In the genomic region with DNA sequence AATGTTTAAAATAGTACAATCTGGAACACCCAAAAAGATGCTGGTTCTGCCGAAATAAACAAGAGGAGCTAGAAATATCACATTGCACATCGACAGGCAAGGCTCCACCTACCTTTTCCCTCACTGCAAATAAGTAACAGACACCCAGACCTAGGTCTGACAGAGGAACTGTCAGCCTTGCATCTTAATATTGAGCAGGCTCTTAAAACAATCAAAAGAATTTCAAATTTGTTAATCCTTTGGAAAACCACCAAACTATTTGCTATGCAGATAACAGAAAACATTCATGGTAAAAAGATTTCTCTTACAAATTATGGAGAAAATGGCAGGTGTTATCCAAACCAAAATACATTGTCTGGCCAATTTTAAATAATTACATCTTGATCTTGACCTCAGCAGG, we compare ENCODE assay signal across 15 cellular contexts.
DNase-seq lines count a peak whose midpoint lies in the region; ATAC-seq and TF ChIP-seq lines count a peak whose summit lies in the region.
"Had no signal": no experiment of that assay in that cellular context is flagged by ENCODE, and none has a peak within 500 bp of the region (broad histone marks: within the 10 kb centered on the region; RNA-seq: fewer than 3 reads in every experiment).

No MANE protein-coding gene starts in this region.

- H3K4me1 Mint-ChIP-seq in stimulated activated naive B cell treated with anti-CD40 and anti-IgM and Interleukin-4, amounts not matched to agents 10 μg/mL and 1 μg/mL and 100 μg/mL, for 72 hours = no peaks in the 10 kb centered on the region

- no peaks in the 10 kb centered on the region for H3K36me3 Mint-ChIP-seq in stimulated activated naive B cell treated with anti-CD40 and anti-IgM and Interleukin-4, amounts not matched to agents 10 μg/mL and 1 μg/mL and 100 μg/mL, for 72 hours

- no peaks in the 10 kb centered on the region for H3K9me3 Mint-ChIP-seq in stimulated activated naive B cell treated with anti-CD40 and anti-IgM and Interleukin-4, amounts not matched to agents 10 μg/mL and 1 μg/mL and 100 μg/mL, for 72 hours

- TF ChIP-seq POLR2A in gastrocnemius medialis (IDR thresholded peaks at IDR 0.05) (no peak), upper lobe of left lung (IDR thresholded peaks at IDR 0.05) (no peak)

- H3K36me3 ChIP-seq in gastrocnemius medialis = no peaks in the 10 kb centered on the region
- no peaks in the 10 kb centered on the region for H3K36me3 ChIP-seq in upper lobe of left lung

- in situ Hi-C loops in gastrocnemius medialis (cut with MboI; ENCODE audit: low sequenced_read_pairs in 4 of 4) = no loop called here

- WGBS in upper lobe of left lung, 2 donors = 47 to 66% methylated on average over 2 of the region's 2 CpGs

- no peak overlapping the region for H3K27ac Mint-ChIP-seq in stimulated activated naive B cell treated with anti-CD40 and anti-IgM and Interleukin-4, amounts not matched to agents 10 μg/mL and 1 μg/mL and 100 μg/mL, for 72 hours
- H3K27ac Mint-ChIP-seq: IgD-negative memory B cell had no signal

- H3K27me3 ChIP-seq in gastrocnemius medialis (no peaks in the 10 kb centered on the region), upper lobe of left lung (no peaks in the 10 kb centered on the region)

- peak overlapping the region in 3 of 4 donors; percentile 12 to 56 (median 38) for H3K27ac ChIP-seq in gastrocnemius medialis
- H3K27ac ChIP-seq in upper lobe of left lung = no peak overlapping the region
- H3K27ac ChIP-seq: C4-2B had no signal

- H3K4me3 ChIP-seq in gastrocnemius medialis (no peak overlapping the region), upper lobe of left lung (no peak overlapping the region)
- H3K4me3 ChIP-seq: GM12878 had no signal

- H3K9me3 ChIP-seq in gastrocnemius medialis = no peaks in the 10 kb centered on the region
- H3K9me3 ChIP-seq in upper lobe of left lung = no peaks in the 10 kb centered on the region

- TF ChIP-seq CTCF in gastrocnemius medialis (IDR thresholded peaks at IDR 0.05 in 4 of 5, conservative IDR thresholded peaks at IDR 0.05 in 1 of 5) (no peak), upper lobe of left lung (IDR thresholded peaks at IDR 0.05) (no peak)

- DNase-seq in NCI-H146 (lab: John Stamatoyannopoulos, UW) (peak; percentile 27), NCI-H146 treated with DMSO at 0.1 percent for 48 hours (lab: John Stamatoyannopoulos, UW; ENCODE audit: unreplicated experiment) (no peak), NCI-H2171 (lab: John Stamatoyannopoulos, UW) (peak; percentile 24), amniotic epithelial cell (ENCODE audit: low read depth) (peak; percentile 46), gastrocnemius medialis (no peak), upper lobe of left lung (no peak)
- no peak for DNase-seq in stimulated activated naive B cell treated with anti-CD40 and anti-IgM and Interleukin-4, amounts not matched to agents 10 μg/mL and 1 μg/mL and 100 μg/mL, for 72 hours
- DNase-seq: HCEC 1CT, NCI-H2081, NCI-H510A treated with DMSO at 0.1 percent for 48 hours, PC-3 had no signal

- H3K4me1 ChIP-seq in gastrocnemius medialis (peaks cover 24 to 38% of the 10 kb centered on the region in 2 donors), upper lobe of left lung (peaks cover 0 to 3% (median 2%) of the 10 kb centered on the region in 4 donors)

- intact Hi-C loops in gastrocnemius medialis (cut with DNase I; ENCODE audit: low total_unique reads) = no loop called here

- no peak overlapping the region for H3K4me3 Mint-ChIP-seq in stimulated activated naive B cell treated with anti-CD40 and anti-IgM and Interleukin-4, amounts not matched to agents 10 μg/mL and 1 μg/mL and 100 μg/mL, for 72 hours
- H3K4me3 Mint-ChIP-seq: IgD-negative memory B cell had no signal

- peaks cover 0 to 9% of the 10 kb centered on the region in 2 donors for H3K27me3 Mint-ChIP-seq in stimulated activated naive B cell treated with anti-CD40 and anti-IgM and Interleukin-4, amounts not matched to agents 10 μg/mL and 1 μg/mL and 100 μg/mL, for 72 hours

- ATAC-seq in gastrocnemius medialis (no peak), upper lobe of left lung (ENCODE audit: low FRiP score in 2 of 2) (no peak), HG03135 (IDR thresholded peaks at IDR 0.05; ENCODE audit: unreplicated experiment) (no peak)
- ATAC-seq in stimulated activated naive B cell treated with anti-CD40 and anti-IgM and Interleukin-4, amounts not matched to agents 10 μg/mL and 1 μg/mL and 100 μg/mL, for 72 hours (replicated peaks) = no peak
- ATAC-seq: GM12878, PC-3 had no signal

- TF ChIP-seq EP300 in upper lobe of left lung (IDR thresholded peaks at IDR 0.05) = no peak

Comparison
In these comparisons a context has a peak if more than half of its experiments do, and no peak if none do; other contexts are left out.
1. DNase-seq: peak in NCI-H146 (single experiment), NCI-H2171 (single experiment) and amniotic epithelial cell (single experiment); none in NCI-H146 treated with DMSO at 0.1 percent for 48 hours (single experiment), gastrocnemius medialis (0 of 2), upper lobe of left lung (0 of 2) and stimulated activated naive B cell treated with anti-CD40 and anti-IgM and Interleukin-4, amounts not matched to agents 10 μg/mL and 1 μg/mL and 100 μg/mL, for 72 hours (single experiment).
2. H3K27ac ChIP-seq: peak in gastrocnemius medialis (3 of 4); none in upper lobe of left lung (0 of 4).